In the genomic region with DNA sequence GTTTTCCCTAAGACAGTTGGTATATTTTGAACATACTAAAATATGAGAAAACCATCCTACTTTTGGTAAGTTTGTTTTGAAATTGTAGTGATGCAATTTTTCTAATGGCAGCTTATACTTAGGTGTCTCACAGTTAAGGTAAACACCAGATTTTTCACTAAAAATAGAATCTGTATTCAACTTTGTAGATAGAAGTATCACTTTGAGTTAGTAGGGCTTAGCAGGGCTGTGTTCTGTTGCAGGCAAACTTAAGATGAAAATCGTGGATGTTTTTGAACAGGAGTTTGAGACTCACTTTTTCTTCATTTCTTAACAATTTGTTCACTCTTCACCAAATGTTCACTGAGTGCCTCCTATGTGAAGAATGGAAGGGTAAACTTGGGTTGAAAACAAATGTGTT, we compare ENCODE assay signal across 19 cellular contexts.
DNase-seq lines count a peak whose midpoint lies in the region; ATAC-seq, FAIRE-seq and TF ChIP-seq lines count a peak whose summit lies in the region.
"Had no signal": no experiment of that assay in that cellular context is flagged by ENCODE, and none has a peak within 500 bp of the region (broad histone marks: within the 10 kb centered on the region; RNA-seq: fewer than 3 reads in every experiment).

No MANE protein-coding gene starts in this region.

- no peak for TF ChIP-seq POLR2A in HCT116 (IDR thresholded peaks at IDR 0.05; ENCODE audit: borderline replicate concordance, extremely low read depth, insufficient read depth, insufficient read length)

- POLR2A ChIA-PET in HCT116 (lab: Charles Lee) = no interaction called here

- H3K4me2 ChIP-seq in HCT116 (ENCODE audit: low read length) = peak overlapping the region; percentile 45; the same call in 1 of the 2 replicates
- H3K4me2 ChIP-seq: BLaER1 treated with 17β-estradiol and CSF1 and Interleukin-3, amounts not matched to agents 10 nM and 100 nM had no signal

- RAD21 ChIA-PET in HCT116 (lab: Charles Lee; ENCODE audit: low non-redundant PET in 1 of 2, low total read pairs in 2 of 2, uncharacterized antibody in 2 of 2, unreplicated experiment in 2 of 2) = no interaction called here

- TF ChIP-seq CTCF in HCT116 (IDR thresholded peaks at IDR 0.05 in 2 of 3, conservative IDR thresholded peaks at IDR 0.05 in 1 of 3; ENCODE audit: borderline replicate concordance in 1 of 3, insufficient read depth in 1 of 3, low read depth in 2 of 3, low read length in 2 of 3) = no peak

- H3K36me3 ChIP-seq in HCT116 (ENCODE audit: control insufficient read depth in 1 of 2, insufficient read depth in 2 of 2, low read length in 2 of 2) = no peaks in the 10 kb centered on the region
- H3K36me3 ChIP-seq in mesodermal cell (ENCODE audit: control insufficient read depth, insufficient read depth, low read length) = no peaks in the 10 kb centered on the region
- H3K36me3 ChIP-seq: BLaER1 treated with 17β-estradiol and CSF1 and Interleukin-3, amounts not matched to agents 10 nM and 100 nM; HAP-1 had no signal

- WGBS in mesodermal cell (ENCODE audit: insufficient coverage in 2 of 2), 2 experiments = no CpG with 5 or more reads among the region's 1 CpG

- no peak overlapping the region for H3K9ac ChIP-seq in HCT116 (ENCODE audit: low read length)
- H3K9ac ChIP-seq: BLaER1 treated with 17β-estradiol and CSF1 and Interleukin-3, amounts not matched to agents 10 nM and 100 nM; GM23248 had no signal

- H2AFZ ChIP-seq in HCT116 (ENCODE audit: low read depth, low read length, poor library complexity, severe bottlenecking) = no peak overlapping the region
- H2AFZ ChIP-seq: GM23248 had no signal

- no peak for FAIRE-seq in GM19239 (lab: Jason Lieb, UNC)

- ATAC-seq in GM18519 (IDR thresholded peaks at IDR 0.05; ENCODE audit: low FRiP score, unreplicated experiment) (peak; percentile 75), HCT116 (no peak), HG02885 (IDR thresholded peaks at IDR 0.05; ENCODE audit: poor library complexity, unreplicated experiment) (peak; percentile 65), GM18873 (IDR thresholded peaks at IDR 0.05; ENCODE audit: low FRiP score, unreplicated experiment) (no peak)

- CTCF ChIA-PET in HCT116 (lab: Charles Lee) = no interaction called here

- DNase-seq in HCT116 (ENCODE audit: low read depth, low spot score) = no peak
- no peak for DNase-seq in effector CD8-positive, alpha-beta T cell (lab: John Stamatoyannopoulos, UW)
- DNase-seq in GM19239 (ENCODE audit: insufficient read length, low spot score) = no peak
- no peak for DNase-seq in NCI-H2029 treated with DMSO at 0.1 percent for 48 hours (lab: John Stamatoyannopoulos, UW)
- DNase-seq: CD8-positive, alpha-beta memory T cell; DND-41; GM23248; KBM-7; NCI-H1105; NCI-H1694; NK-92 treated with Interleukin-12 subunit alpha and Interleukin-12 subunit beta, amount 100 ng/mL, for 24 hours; Peyer's patch; Right ventricle myocardium superior had no signal

- no peaks in the 10 kb centered on the region for H3K9me2 ChIP-seq in HCT116 (ENCODE audit: insufficient read depth)

- TF ChIP-seq RAD21 in HCT116 (IDR thresholded peaks at IDR 0.05; ENCODE audit: low read depth) = no peak

- intact Hi-C loops in HCT116 (cut with micrococcal nuclease) = no loop called here

- BruUV-seq in HCT116 (replicated peaks; lab: Mats Ljungman, UMichigan) = no TSS peak

- H3K79me2 ChIP-seq in HCT116 (ENCODE audit: insufficient read depth, low read length) = no peaks in the 10 kb centered on the region

- no peaks in the 10 kb centered on the region for H4K20me1 ChIP-seq in HCT116 (ENCODE audit: insufficient read depth)
- H4K20me1 ChIP-seq: BLaER1 treated with 17β-estradiol and CSF1 and Interleukin-3, amounts not matched to agents 10 nM and 100 nM had no signal

- no peaks in the 10 kb centered on the region for H3K9me3 ChIP-seq in HCT116 (ENCODE audit: control insufficient read depth in 1 of 2, insufficient read depth in 1 of 2, low read depth in 1 of 2, low read length in 2 of 2)
- H3K9me3 ChIP-seq in mesodermal cell (ENCODE audit: control insufficient read depth, low read length) = no peaks in the 10 kb centered on the region
- H3K9me3 ChIP-seq: BLaER1 treated with 17β-estradiol and CSF1 and Interleukin-3, amounts not matched to agents 10 nM and 100 nM; HAP-1; Peyer's patch had no signal

- no peak overlapping the region for H3K4me3 ChIP-seq in HCT116 (replicated peaks in 1 of 2; ENCODE audit: low read depth in 1 of 2, low read length in 2 of 2)
- H3K4me3 ChIP-seq in mesodermal cell (ENCODE audit: extremely low read depth, insufficient read depth, low read length, poor library complexity, severe bottlenecking) = no peak overlapping the region
- H3K4me3 ChIP-seq: BLaER1 treated with 17β-estradiol and CSF1 and Interleukin-3, amounts not matched to agents 10 nM and 100 nM; GM23248; HAP-1; Peyer's patch had no signal

- no peaks in the 10 kb centered on the region for H3K27me3 ChIP-seq in HCT116 (ENCODE audit: insufficient read depth, low read length)
- H3K27me3 ChIP-seq: BLaER1 treated with 17β-estradiol and CSF1 and Interleukin-3, amounts not matched to agents 10 nM and 100 nM; Peyer's patch had no signal

- H3K4me1 ChIP-seq in HCT116 (ENCODE audit: control insufficient read depth in 1 of 2, insufficient read depth in 2 of 2, low read length in 2 of 2) (peaks cover 29 to 63% of the 10 kb centered on the region in 2 experiments), mesodermal cell (ENCODE audit: control insufficient read depth, insufficient read depth, low read length, poor library complexity, severe bottlenecking) (peaks cover 13% of the 10 kb centered on the region)

- peak overlapping the region; percentile 91 for H3K27ac ChIP-seq in HCT116 (ENCODE audit: low read depth, low read length)
- H3K27ac ChIP-seq in mesodermal cell (ENCODE audit: low read depth, low read length, severe bottlenecking) = peak overlapping the region; percentile 12
- H3K27ac ChIP-seq: BLaER1 treated with 17β-estradiol and CSF1 and Interleukin-3, amounts not matched to agents 10 nM and 100 nM; GM23248; Peyer's patch had no signal

TF ChIP-seq in HCT116, 20 proteins besides CTCF, POLR2A, EP300 and RAD21 (continues in another document):
- no peak for TF ChIP-seq ATF3 (IDR thresholded peaks at IDR 0.05)
- no peak for TF ChIP-seq SRF (IDR thresholded peaks at IDR 0.05; ENCODE audit: low read depth)
- TF ChIP-seq ZNF274 (IDR thresholded peaks at IDR 0.05; ENCODE audit: low read depth, low read length) = no peak
- TF ChIP-seq YY1 (IDR thresholded peaks at IDR 0.05; ENCODE audit: extremely low read depth, insufficient replicate concordance, low read depth, low read length) = no peak
- no peak for TF ChIP-seq TCF7L2 (IDR thresholded peaks at IDR 0.05; ENCODE audit: borderline replicate concordance, extremely low read depth, insufficient read depth, insufficient read length)
- no peak for TF ChIP-seq SP1 (IDR thresholded peaks at IDR 0.05; ENCODE audit: low read depth)
- no peak for TF ChIP-seq ZFX (IDR thresholded peaks at IDR 0.05)
- no peak for TF ChIP-seq CBX3 (IDR thresholded peaks at IDR 0.05; ENCODE audit: low read depth)
- TF ChIP-seq REST (IDR thresholded peaks at IDR 0.05; ENCODE audit: low read depth) = no peak
- no peak for TF ChIP-seq FOSL1 (IDR thresholded peaks at IDR 0.05; ENCODE audit: low read depth)
- TF ChIP-seq EZH2 (IDR thresholded peaks at IDR 0.05) = no peak
- no peak for TF ChIP-seq ZBTB33 (IDR thresholded peaks at IDR 0.05; ENCODE audit: extremely low read depth, insufficient replicate concordance, low read length)
- TF ChIP-seq EZH2phosphoT487 (IDR thresholded peaks at IDR 0.05; ENCODE audit: borderline replicate concordance) = no peak
- TF ChIP-seq SIN3A (IDR thresholded peaks at IDR 0.05; ENCODE audit: low read depth) = no peak

Comparison
In these comparisons a context has a peak if more than half of its experiments do, and no peak if none do; other contexts are left out.
1. ATAC-seq: peak in GM18519 (single experiment) and HG02885 (single experiment); none in HCT116 (single experiment) and GM18873 (single experiment).